In the genomic region with DNA sequence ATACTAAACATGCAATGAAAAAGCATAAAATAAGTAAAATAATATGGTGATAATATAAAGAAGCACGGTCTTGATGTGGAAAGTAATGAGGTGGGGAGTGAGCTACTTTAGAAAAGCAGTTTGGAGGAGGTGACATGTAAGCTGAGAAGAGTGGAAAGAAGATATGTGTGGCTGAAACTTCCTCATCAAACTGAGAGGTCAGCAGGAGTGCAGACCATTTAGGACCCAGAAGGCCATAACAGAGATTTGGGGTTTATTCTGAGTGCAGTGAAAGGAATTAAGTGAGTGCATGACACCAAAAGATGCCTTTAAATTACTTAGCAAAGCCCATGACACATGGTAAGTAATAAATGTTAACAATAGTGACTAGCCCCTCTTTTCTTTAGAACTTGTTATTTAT, we compare ENCODE assay signal across 8 cellular contexts. TPM values are rescaled to one million over a fixed set of nuclear protein-coding genes. Genes with fewer than 3 reads are reported as not detected.
DNase-seq lines count a peak whose midpoint lies in the region; ATAC-seq, FAIRE-seq and TF ChIP-seq lines count a peak whose summit lies in the region.

No MANE protein-coding gene starts in this region.

- H3K27ac ChIP-seq in SU-DHL-6 (ENCODE audit: low read depth, low read length) (no peak overlapping the region), left lung (no peak overlapping the region)

- intact Hi-C loops in left lung (cut with DNase I), result no loop called here

- no peak for TF ChIP-seq POLR2A in GM12892 (IDR thresholded peaks at IDR 0.05; ENCODE audit: low read depth, low read length)

- H3K9me3 ChIP-seq in SU-DHL-6 (ENCODE audit: insufficient read depth, low read length) (no peaks in the 10 kb centered on the region), left lung (no peaks in the 10 kb centered on the region)

- ATAC-seq in GM18520 (IDR thresholded peaks at IDR 0.05; ENCODE audit: unreplicated experiment) (peak; percentile 51), HG02642 (IDR thresholded peaks at IDR 0.05; ENCODE audit: poor library complexity, unreplicated experiment) (peak; percentile 30), left lung (no peak)

- no peaks in the 10 kb centered on the region for H3K9me2 ChIP-seq in SU-DHL-6 (replicated peaks; ENCODE audit: insufficient read depth, low read length)

- H3K27me3 ChIP-seq in SU-DHL-6 (ENCODE audit: low read length) (no peaks in the 10 kb centered on the region), left lung (no peaks in the 10 kb centered on the region)

- peaks cover 41% of the 10 kb centered on the region for H3K79me2 ChIP-seq in SU-DHL-6 (ENCODE audit: insufficient read depth, low read length)

- no peaks in the 10 kb centered on the region for H4K20me1 ChIP-seq in SU-DHL-6 (ENCODE audit: low read depth, low read length)

- H3K9ac ChIP-seq in SU-DHL-6 (ENCODE audit: low read length), result peak overlapping the region; percentile 75

- DNase-seq in left lung (no peak), NAMALWA (ENCODE audit: low spot score) (no peak), NCI-H1436 treated with DMSO at 0.1 percent for 48 hours (lab: John Stamatoyannopoulos, UW) (no peak), NCI-H345 treated with DMSO at 0.1 percent for 48 hours (lab: John Stamatoyannopoulos, UW; ENCODE audit: unreplicated experiment) (no peak), GM12892 (ENCODE audit: insufficient read length) (no peak)

- H3F3A ChIP-seq in SU-DHL-6 (ENCODE audit: insufficient read depth), result no peaks in the 10 kb centered on the region

- peak overlapping the region; percentile 78 for H3K4me3 ChIP-seq in SU-DHL-6 (ENCODE audit: insufficient read depth, low read length, poor library complexity, severe bottlenecking)
- H3K4me3 ChIP-seq in left lung, result peak overlapping the region; percentile 90 to 91

- FAIRE-seq in GM12892 (lab: Jason Lieb, UNC), result no peak

- TF ChIP-seq CTCF in SU-DHL-6 (IDR thresholded peaks at IDR 0.05; ENCODE audit: insufficient read depth, low read length, poor library complexity, severe bottlenecking) (no peak), left lung (IDR thresholded peaks at IDR 0.05) (no peak)

- H3K36me3 ChIP-seq in SU-DHL-6 (ENCODE audit: low read length), result no peaks in the 10 kb centered on the region
- H3K36me3 ChIP-seq in left lung, result no peaks in the 10 kb centered on the region

- H2AFZ ChIP-seq in SU-DHL-6 (ENCODE audit: low read depth, low read length, severe bottlenecking), result peak overlapping the region; percentile 88

- H3K4me1 ChIP-seq in left lung, result peaks cover 0 to 19% of the 10 kb centered on the region in 2 donors

- peak overlapping the region; percentile 95 for H3K4me2 ChIP-seq in SU-DHL-6 (ENCODE audit: low read depth, low read length, poor library complexity, severe bottlenecking)

RNA-seq across cellular contexts. Expression of a gene that starts 24.4 kb away (rescaled TPM):
- 1 to 10 TPM; 3.4 to 5.9 TPM for total RNA-seq in left lung
- 3.3 TPM for polyA plus RNA-seq in GM12892 (2012; ENCODE audit: missing spikeins)
